Comparison of ENCODE assay signal across 8 cellular contexts in genomic region chr1:46719689-46720088, GRCh38. TPM values are rescaled to one million over a fixed set of nuclear protein-coding genes. Genes with fewer than 3 reads are reported as not detected.
DNase-seq lines count a peak whose midpoint lies in the region; ATAC-seq and TF ChIP-seq lines count a peak whose summit lies in the region.

No MANE protein-coding gene starts in this region.

- H3K9me3 Mint-ChIP-seq in WTC11 (no peaks in the 10 kb centered on the region), immature natural killer cell (no peaks in the 10 kb centered on the region)

- DNase-seq in right atrium auricular region (ENCODE audit: low spot score) (no peak), Right ventricle myocardium inferior (ENCODE audit: missing footprints) (no peak), WTC11 (ENCODE audit: low spot score) (no peak), immature natural killer cell (no peak), GM10266 (ENCODE audit: extremely low spot score) (no peak), H4 (ENCODE audit: low spot score) (no peak)
- DNase-seq in stimulated activated CD4-positive, alpha-beta T cell treated with anti-CD3 and anti-CD28 coated beads, Interleukin-2, amount 100 ng/mL, for 48 hours = no peak

- H3K36me3 Mint-ChIP-seq in WTC11 = peaks cover 17% of the 10 kb centered on the region
- H3K36me3 Mint-ChIP-seq in immature natural killer cell = peaks cover 0 to 12% (median 5%) of the 10 kb centered on the region in 3 donors

- ATAC-seq in Right ventricle myocardium inferior (no peak), WTC11 (no peak)

- H3K27ac ChIP-seq in right atrium auricular region (peak overlapping the region; percentile 84), subcutaneous abdominal adipose tissue (ENCODE audit: low read depth, low read length) (peak overlapping the region; percentile 80)

- H3K4me1 ChIP-seq in right atrium auricular region = peaks cover 0 to 33% of the 10 kb centered on the region in 2 donors
- peaks cover 14 to 57% (median 32%) of the 10 kb centered on the region in 5 donors for H3K4me1 ChIP-seq in subcutaneous abdominal adipose tissue (ENCODE audit: control insufficient read depth in 5 of 5, insufficient read depth in 5 of 5, low read length in 5 of 5)

- CTCF ChIA-PET in WTC11 (lab: Charles Lee) = interaction anchor here (0.7 to 2.6 kb wide), 5 partner anchors 16 to 273 kb away, joined by 3 to 7 read pairs (median 4); no protein-coding TSS in a partner anchor

- peaks cover 23% of the 10 kb centered on the region for H3K4me1 Mint-ChIP-seq in WTC11
- H3K4me1 Mint-ChIP-seq in immature natural killer cell = peaks cover 39 to 44% of the 10 kb centered on the region in 2 donors

- H3K27ac Mint-ChIP-seq in WTC11 (peak overlapping the region; percentile 29; the same call in 1 of the 2 replicates), immature natural killer cell (peak overlapping the region; percentile 84 to 93 (median 89))

- H3K27me3 ChIP-seq in right atrium auricular region (no peaks in the 10 kb centered on the region), subcutaneous abdominal adipose tissue (ENCODE audit: control insufficient read depth in 5 of 5, insufficient read depth in 4 of 5, low read length in 5 of 5) (no peaks in the 10 kb centered on the region)

- intact Hi-C loops in Right ventricle myocardium inferior (cut with DNase I) = loop anchor here (2.0 to 10.0 kb wide), 3 partner anchors 51 to 275 kb away; partner anchors contain the start of genes ATPAF1 and MOB3C

- POLR2A ChIA-PET in WTC11 (lab: Charles Lee) = interaction anchor here (2.3 kb wide), 1 partner anchor 51 kb away, joined by 9 read pairs; the partner anchor contains the start of gene ATPAF1

- peak overlapping the region; percentile 68 to 97 (median 94) for H3K9ac ChIP-seq in subcutaneous abdominal adipose tissue (ENCODE audit: low read length in 5 of 5)

- H3K4me3 Mint-ChIP-seq in WTC11 = peak overlapping the region; percentile 95
- H3K4me3 Mint-ChIP-seq in immature natural killer cell = peak overlapping the region; percentile 82 to 93 (median 92)

- peak overlapping the region; percentile 85 to 96 for H3K4me3 ChIP-seq in right atrium auricular region
- H3K4me3 ChIP-seq in subcutaneous abdominal adipose tissue (ENCODE audit: low read depth in 1 of 5, low read length in 5 of 5) = peak overlapping the region; percentile 67 to 91 (median 81)

- peaks cover 7% of the 10 kb centered on the region for H3K36me3 ChIP-seq in right atrium auricular region
- peaks cover 3 to 13% (median 13%) of the 10 kb centered on the region in 5 donors for H3K36me3 ChIP-seq in subcutaneous abdominal adipose tissue (ENCODE audit: control insufficient read depth in 5 of 5, insufficient read depth in 5 of 5, low read length in 5 of 5)

- H3K27me3 Mint-ChIP-seq in WTC11 (ENCODE audit: low read depth) (no peaks in the 10 kb centered on the region), immature natural killer cell (ENCODE audit: low read depth in 3 of 3) (peaks cover 6 to 10% (median 9%) of the 10 kb centered on the region in 3 donors)

- no peaks in the 10 kb centered on the region for H3K9me3 ChIP-seq in right atrium auricular region
- no peaks in the 10 kb centered on the region for H3K9me3 ChIP-seq in subcutaneous abdominal adipose tissue (ENCODE audit: control insufficient read depth in 5 of 5, low read length in 5 of 5)

- no peak for TF ChIP-seq CTCF in right atrium auricular region (IDR thresholded peaks at IDR 0.05)
- no peak for TF ChIP-seq CTCF in WTC11 (IDR thresholded peaks at IDR 0.05)
- TF ChIP-seq CTCF in GM10266 (IDR thresholded peaks at IDR 0.05; ENCODE audit: control insufficient read depth, insufficient read depth, low read depth, missing control alignments) = no peak

TF ChIP-seq in WTC11, 78 proteins besides CTCF, POLR2A, EP300 and RAD21 (continues in another document):
- TF ChIP-seq PREB (CRISPR knock-in tag; IDR thresholded peaks at IDR 0.05; ENCODE audit: borderline replicate concordance) (no peak), OVOL2 (CRISPR knock-in tag; IDR thresholded peaks at IDR 0.05; ENCODE audit: borderline replicate concordance) (no peak), GTF2I (CRISPR knock-in tag; conservative IDR thresholded peaks at IDR 0.05) (no peak), PRRX2 (CRISPR knock-in tag; IDR thresholded peaks at IDR 0.05) (no peak), FOXP4 (CRISPR knock-in tag; IDR thresholded peaks at IDR 0.05) (no peak), SMAD4 (CRISPR knock-in tag; IDR thresholded peaks at IDR 0.05) (no peak), ATF6 (CRISPR knock-in tag; IDR thresholded peaks at IDR 0.05) (no peak), CREM (CRISPR knock-in tag; IDR thresholded peaks at IDR 0.05) (no peak), ETV6 (CRISPR knock-in tag; IDR thresholded peaks at IDR 0.05) (no peak), FOXJ3 (CRISPR knock-in tag; IDR thresholded peaks at IDR 0.05; ENCODE audit: borderline replicate concordance) (no peak), FOXK1 (CRISPR knock-in tag; IDR thresholded peaks at IDR 0.05) (no peak), NR1H2 (CRISPR knock-in tag; IDR thresholded peaks at IDR 0.05) (no peak)
- TF ChIP-seq, protein P1, sequence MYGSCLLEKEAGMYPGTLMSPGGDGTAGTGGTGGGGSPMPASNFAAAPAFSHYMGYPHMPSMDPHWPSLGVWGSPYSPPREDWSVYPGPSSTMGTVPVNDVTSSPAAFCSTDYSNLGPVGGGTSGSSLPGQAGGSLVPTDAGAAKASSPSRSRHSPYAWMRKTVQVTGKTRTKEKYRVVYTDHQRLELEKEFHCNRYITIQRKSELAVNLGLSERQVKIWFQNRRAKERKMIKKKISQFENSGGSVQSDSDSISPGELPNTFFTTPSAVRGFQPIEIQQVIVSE (CRISPR knock-in tag; IDR thresholded peaks at IDR 0.05; ENCODE audit: borderline replicate concordance) = no peak
- TF ChIP-seq, protein P2, sequence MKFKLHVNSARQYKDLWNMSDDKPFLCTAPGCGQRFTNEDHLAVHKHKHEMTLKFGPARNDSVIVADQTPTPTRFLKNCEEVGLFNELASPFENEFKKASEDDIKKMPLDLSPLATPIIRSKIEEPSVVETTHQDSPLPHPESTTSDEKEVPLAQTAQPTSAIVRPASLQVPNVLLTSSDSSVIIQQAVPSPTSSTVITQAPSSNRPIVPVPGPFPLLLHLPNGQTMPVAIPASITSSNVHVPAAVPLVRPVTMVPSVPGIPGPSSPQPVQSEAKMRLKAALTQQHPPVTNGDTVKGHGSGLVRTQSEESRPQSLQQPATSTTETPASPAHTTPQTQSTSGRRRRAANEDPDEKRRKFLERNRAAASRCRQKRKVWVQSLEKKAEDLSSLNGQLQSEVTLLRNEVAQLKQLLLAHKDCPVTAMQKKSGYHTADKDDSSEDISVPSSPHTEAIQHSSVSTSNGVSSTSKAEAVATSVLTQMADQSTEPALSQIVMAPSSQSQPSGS (CRISPR knock-in tag; IDR thresholded peaks at IDR 0.05; ENCODE audit: borderline replicate concordance, low read depth) = no peak

RNA-seq across cellular contexts. Expression of gene EFCAB14, which starts 0.8 kb away (rescaled TPM):
- total RNA-seq in right atrium auricular region (10 to 100 TPM; 72.9 to 73.5 TPM), Right ventricle myocardium inferior (53.2 TPM), WTC11 (2021) (38.4 to 46.2 TPM (median 39.1 TPM) in 3 replicates)
- polyA plus RNA-seq in immature natural killer cell = 100 to 1,000 TPM in 1 of 3 donors, 10 to 100 TPM in 2; 85.8 to 145 (median 98.8) TPM
- total RNA-seq in H4 (2014; rRNA removed; shearing (Covaris generic)) = 54.2 and 76.6 TPM in 2 replicates

RNA-seq across cellular contexts. Expression of gene TEX38, which starts 48.0 kb away (rescaled TPM):
- total RNA-seq in right atrium auricular region (not detected), Right ventricle myocardium inferior (not detected), WTC11 (2021) (0.17 to 0.21 TPM (median 0.18 TPM) in 3 replicates)
- polyA plus RNA-seq in immature natural killer cell = not detected
- total RNA-seq in H4 (2014; rRNA removed; shearing (Covaris generic)) = not detected in 2 replicates

RNA-seq across cellular contexts. Expression of gene ATPAF1, which starts 51.5 kb away (rescaled TPM):
- 100 to 1,000 TPM; 113 to 201 TPM for total RNA-seq in right atrium auricular region
- 191 TPM for total RNA-seq in Right ventricle myocardium inferior
- 35.7 to 45.5 TPM (median 44.5 TPM) in 3 replicates for total RNA-seq in WTC11 (2021)
- 100 to 1,000 TPM in 1 of 3 donors, 10 to 100 TPM in 2; 50.6 to 139 (median 51.7) TPM for polyA plus RNA-seq in immature natural killer cell
- total RNA-seq in H4 (2014; rRNA removed; shearing (Covaris generic)) = 73.0 and 82.3 TPM in 2 replicates
